ENCODE assay signal across 8 cellular contexts in the genomic region with DNA sequence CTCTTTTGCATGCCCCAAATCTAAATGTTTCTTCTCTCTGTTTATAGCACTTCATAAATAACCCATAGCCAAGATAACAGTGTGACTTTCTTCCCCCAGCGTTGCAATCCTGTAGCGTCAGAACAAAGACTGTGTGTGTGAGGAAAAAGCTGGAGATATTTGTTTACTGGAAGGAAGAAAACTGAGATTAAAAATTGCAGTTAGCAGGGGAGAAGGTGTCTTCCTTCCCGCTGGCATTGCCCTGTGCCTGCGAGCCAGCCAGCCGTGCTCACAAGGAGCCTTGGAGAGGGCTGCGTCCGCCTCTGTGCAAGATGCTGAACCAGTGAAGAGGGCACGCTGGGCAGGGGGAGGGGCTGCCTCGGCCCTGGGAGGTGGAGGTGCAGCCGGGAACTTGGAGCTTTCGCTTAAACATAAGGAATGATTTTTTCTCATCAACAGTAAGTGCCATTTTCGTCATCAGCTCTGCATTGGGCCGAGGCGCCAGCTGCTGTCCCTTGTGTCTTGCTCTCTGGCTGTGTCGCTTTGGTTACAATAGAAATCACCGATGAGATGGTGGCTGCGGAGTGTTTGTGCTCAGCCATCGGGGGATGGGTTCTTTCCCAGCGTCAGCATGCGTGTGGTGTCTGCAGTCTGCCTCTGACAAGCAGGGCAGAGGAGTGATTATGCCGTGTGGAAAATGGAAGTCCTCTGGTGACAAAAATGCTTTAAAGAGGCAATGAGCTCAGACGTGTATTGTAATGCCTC.
DNase-seq lines count a peak whose midpoint lies in the region; ATAC-seq and TF ChIP-seq lines count a peak whose summit lies in the region.

No MANE protein-coding gene starts in this region.

- H3K27ac ChIP-seq in cardiac muscle cell (peak overlapping the region; percentile 76), osteoblast (ENCODE audit: low read depth, low read length) (no peak overlapping the region)

- no peaks in the 10 kb centered on the region for H3K36me3 ChIP-seq in cardiac muscle cell
- no peaks in the 10 kb centered on the region for H3K36me3 ChIP-seq in osteoblast (ENCODE audit: insufficient read depth, low read length)

- TF ChIP-seq CTCF in cardiac muscle cell (IDR thresholded peaks at IDR 0.05; ENCODE audit: low read depth, low read length), result no peak
- no peak for TF ChIP-seq CTCF in osteoblast (IDR thresholded peaks at IDR 0.05; ENCODE audit: extremely low read depth, low read depth, low read length)

- peak overlapping the region; percentile 96 for H3K4me2 ChIP-seq in osteoblast (ENCODE audit: insufficient read depth, low read length)

- H3K79me2 ChIP-seq in osteoblast (ENCODE audit: insufficient read depth, low read length), result no peaks in the 10 kb centered on the region

- H3K4me1 ChIP-seq in cardiac muscle cell (ENCODE audit: low read depth), result peaks cover 44% of the 10 kb centered on the region
- peaks cover 4% of the 10 kb centered on the region for H3K4me1 ChIP-seq in osteoblast (ENCODE audit: insufficient read depth, low read length)

- no peaks in the 10 kb centered on the region for H4K20me1 ChIP-seq in osteoblast (ENCODE audit: insufficient read depth, low read length)

- H3K4me3 ChIP-seq in cardiac muscle cell, result peak overlapping the region; percentile 20
- peak overlapping the region; percentile 75 for H3K4me3 ChIP-seq in osteoblast (ENCODE audit: insufficient read depth, low read length)

- H3K27me3 ChIP-seq in cardiac muscle cell, result no peaks in the 10 kb centered on the region
- H3K27me3 ChIP-seq in osteoblast (ENCODE audit: insufficient read depth, low read length), result no peaks in the 10 kb centered on the region

- H3K9me3 ChIP-seq in cardiac muscle cell (ENCODE audit: low read depth) (no peaks in the 10 kb centered on the region), osteoblast (ENCODE audit: low read depth, low read length) (no peaks in the 10 kb centered on the region)

- peak; percentile 46 for ATAC-seq in HG03520 (IDR thresholded peaks at IDR 0.05; ENCODE audit: unreplicated experiment)
- ATAC-seq in GM19397 (IDR thresholded peaks at IDR 0.05; ENCODE audit: unreplicated experiment), result no peak

- peak overlapping the region; percentile 95 for H2AFZ ChIP-seq in osteoblast (ENCODE audit: low read length)

- DNase-seq in NCI-H1436 (lab: John Stamatoyannopoulos, UW) (peak; percentile 47), NCI-H1436 treated with DMSO at 0.1 percent for 48 hours (lab: John Stamatoyannopoulos, UW) (no peak), cardiac muscle cell (ENCODE audit: low read depth in 1 of 2, low spot score in 1 of 2) (peak; percentile 63 to 76), osteoblast (ENCODE audit: insufficient read length, low spot score, missing footprints) (no peak), OCI-M2 (lab: John Stamatoyannopoulos, UW; ENCODE audit: unreplicated experiment) (no peak)
- peak; percentile 9 to 21 for DNase-seq in activated CD4-positive, alpha-beta T cell treated with anti-CD3 and anti-CD28 coated beads, Interleukin-2, amount 50 U/mL, for 48 hours

Comparison
In these comparisons a context has a peak if more than half of its experiments do, and no peak if none do; other contexts are left out.
1. DNase-seq: peak in NCI-H1436 (single experiment), activated CD4-positive, alpha-beta T cell treated with anti-CD3 and anti-CD28 coated beads, Interleukin-2, amount 50 U/mL, for 48 hours (2 of 2) and cardiac muscle cell (2 of 2); none in NCI-H1436 treated with DMSO at 0.1 percent for 48 hours (single experiment), osteoblast (single experiment) and OCI-M2 (single experiment).